ENCODE assay signal across 21 cellular contexts in genomic region chr17:51289776-51290175, GRCh38. TPM values are rescaled to one million over a fixed set of nuclear protein-coding genes. Genes with fewer than 3 reads are reported as not detected.
A peak's percentile ranks its signal among the peaks of the same experiment; 100 is the strongest.
DNase-seq lines count a peak whose midpoint lies in the region; ATAC-seq and TF ChIP-seq lines count a peak whose summit lies in the region.
"Had no signal": no experiment of that assay in that cellular context is flagged by ENCODE, and none has a peak within 500 bp of the region (broad histone marks: within the 10 kb centered on the region; RNA-seq: fewer than 3 reads in every experiment).

No MANE protein-coding gene starts in this region.

- H3K9me3 Mint-ChIP-seq in memory B cell = no peaks in the 10 kb centered on the region
- no peaks in the 10 kb centered on the region for H3K9me3 Mint-ChIP-seq in CD8-positive, alpha-beta T cell

- no peak overlapping the region for H3K4me3 Mint-ChIP-seq in memory B cell
- H3K4me3 Mint-ChIP-seq in CD8-positive, alpha-beta T cell = no peak overlapping the region

- peak; percentile 11 for DNase-seq in AG04450 (ENCODE audit: low read depth, low spot score)
- peak; percentile 29 for DNase-seq in D341Med (ENCODE audit: low spot score)
- peak; percentile 78 for DNase-seq in astrocyte of the hippocampus (ENCODE audit: low read depth, low spot score)
- DNase-seq in memory B cell (ENCODE audit: low spot score in 2 of 2) = no peak
- no peak for DNase-seq in CD8-positive, alpha-beta T cell
- DNase-seq in left lung = no peak
- DNase-seq: BE2C, Caco-2, DND-41, NCI-H1105, NCI-H146, NCI-H2029, NCI-H226, NCI-H510A treated with DMSO at 0.1 percent for 48 hours, NCI-H748 treated with DMSO at 0.1 percent for 48 hours, PC-9, RPMI8226, SHP77 had no signal

- no peak for ATAC-seq in memory B cell (ENCODE audit: low read depth)
- no peak for ATAC-seq in HG02981 (IDR thresholded peaks at IDR 0.05; ENCODE audit: unreplicated experiment)
- no peak for ATAC-seq in HG03159 (IDR thresholded peaks at IDR 0.05; ENCODE audit: unreplicated experiment)
- ATAC-seq in CD8-positive, alpha-beta T cell = no peak
- ATAC-seq in left lung = no peak
- ATAC-seq: K562 had no signal

- CTCF ChIA-PET in AG04450 (lab: Charles Lee) = interaction anchor here (3.5 kb wide), 1 partner anchor 9 kb away, joined by 20 read pairs; no protein-coding TSS in a partner anchor
- CTCF ChIA-PET in CD8-positive, alpha-beta T cell (lab: Charles Lee) = no interaction called here

- no peaks in the 10 kb centered on the region for H3K4me1 ChIP-seq in CD8-positive, alpha-beta T cell (ENCODE audit: insufficient read depth, low read length)
- H3K4me1 ChIP-seq in left lung = no peaks in the 10 kb centered on the region
- H3K4me1 ChIP-seq: BE2C, Caco-2 had no signal

- H3K4me3 ChIP-seq in AG04450 (ENCODE audit: low read depth, low read length) (no peak overlapping the region), left lung (no peak overlapping the region)
- H3K4me3 ChIP-seq in CD8-positive, alpha-beta T cell (ENCODE audit: low read depth, low read length) = no peak overlapping the region
- H3K4me3 ChIP-seq: K562, PC-9 had no signal

- peak overlapping the region; percentile 63 for H3K27ac Mint-ChIP-seq in memory B cell
- no peak overlapping the region for H3K27ac Mint-ChIP-seq in CD8-positive, alpha-beta T cell

- peaks cover 33% of the 10 kb centered on the region for H3K36me3 ChIP-seq in CD8-positive, alpha-beta T cell (ENCODE audit: insufficient read depth, low read length)
- H3K36me3 ChIP-seq in left lung = peaks cover 0 to 98% of the 10 kb centered on the region in 2 donors

- TF ChIP-seq CTCF in AG04450 (IDR thresholded peaks at IDR 0.05; ENCODE audit: low read depth, low read length) (no peak), left lung (IDR thresholded peaks at IDR 0.05) (no peak)
- no peak for TF ChIP-seq CTCF in CD8-positive, alpha-beta T cell (IDR thresholded peaks at IDR 0.05)

- H3K9me3 ChIP-seq in AG04450 (ENCODE audit: control insufficient read depth, insufficient read depth, low read length) (no peaks in the 10 kb centered on the region), left lung (no peaks in the 10 kb centered on the region)
- H3K9me3 ChIP-seq in CD8-positive, alpha-beta T cell (ENCODE audit: low read length) = no peaks in the 10 kb centered on the region
- H3K9me3 ChIP-seq: BE2C, Caco-2 had no signal

- POLR2A ChIA-PET in AG04450 (lab: Yijun Ruan, JAX) = interaction anchor here (0.6 kb wide), 1 partner anchor 15 kb away, joined by 6 read pairs; no protein-coding TSS in a partner anchor
- POLR2A ChIA-PET in CD8-positive, alpha-beta T cell (lab: Charles Lee) = no interaction called here

- H3K27ac ChIP-seq in AG04450 (ENCODE audit: low read depth, low read length) (no peak overlapping the region), left lung (no peak overlapping the region)
- H3K27ac ChIP-seq in CD8-positive, alpha-beta T cell (ENCODE audit: low read depth, low read length) = no peak overlapping the region
- H3K27ac ChIP-seq: PC-9 had no signal

- peaks cover 3% of the 10 kb centered on the region for H3K4me1 Mint-ChIP-seq in memory B cell
- peaks cover 4% of the 10 kb centered on the region for H3K4me1 Mint-ChIP-seq in CD8-positive, alpha-beta T cell (ENCODE audit: low read depth)

- intact Hi-C loops in CD8-positive, alpha-beta T cell (cut with DNase I, micrococcal nuclease) = loop anchor here in 1 of 2 experiments (10.0 kb wide), 1 partner anchor 445 kb away; no protein-coding TSS in a partner anchor
- intact Hi-C loops in left lung (cut with DNase I) = no loop called here

- H3K27me3 ChIP-seq in AG04450 (ENCODE audit: control insufficient read depth, insufficient read depth, low read length) (no peaks in the 10 kb centered on the region), left lung (no peaks in the 10 kb centered on the region)
- no peaks in the 10 kb centered on the region for H3K27me3 ChIP-seq in CD8-positive, alpha-beta T cell (ENCODE audit: insufficient read depth, low read length)
- H3K27me3 ChIP-seq: BE2C had no signal

- H3K27me3 Mint-ChIP-seq in memory B cell = no peaks in the 10 kb centered on the region
- H3K27me3 Mint-ChIP-seq in CD8-positive, alpha-beta T cell (ENCODE audit: low read depth) = no peaks in the 10 kb centered on the region

- H3K36me3 Mint-ChIP-seq in memory B cell = peaks cover 50% of the 10 kb centered on the region
- peaks cover 93% of the 10 kb centered on the region for H3K36me3 Mint-ChIP-seq in CD8-positive, alpha-beta T cell

RNA-seq across cellular contexts. Expression of gene UTP18, which starts 29.4 kb away (rescaled TPM):
- polyA plus RNA-seq in AG04450 (2011; rRNA removed) = 20.3 and 30.6 TPM in 2 replicates
- polyA minus RNA-seq in AG04450 (2011; rRNA and poly(A)+ RNA removed) = 4.1 and 8.9 TPM in 2 replicates
- 10 to 100 TPM; 53.5 to 59.8 TPM for total RNA-seq in CD8-positive, alpha-beta T cell
- total RNA-seq in left lung = 10 to 100 TPM; 21.1 to 31.0 TPM

RNA-seq across cellular contexts. Expression of gene MBTD1, which starts 29.9 kb away (rescaled TPM):
- 6.4 and 10.2 TPM in 2 replicates for polyA plus RNA-seq in AG04450 (2011; rRNA removed)
- 6.4 and 12.2 TPM in 2 replicates for polyA minus RNA-seq in AG04450 (2011; rRNA and poly(A)+ RNA removed)
- 10 to 100 TPM; 23.7 to 24.7 TPM for total RNA-seq in CD8-positive, alpha-beta T cell
- 10 to 100 TPM; 10.0 to 11.8 TPM for total RNA-seq in left lung

Comparison
In these comparisons a context has a peak if more than half of its experiments do, and no peak if none do; other contexts are left out.
1. DNase-seq: peak in AG04450 (single experiment), D341Med (single experiment) and astrocyte of the hippocampus (single experiment); none in memory B cell (0 of 2), CD8-positive, alpha-beta T cell (0 of 7) and left lung (0 of 2).